In the genomic region with DNA sequence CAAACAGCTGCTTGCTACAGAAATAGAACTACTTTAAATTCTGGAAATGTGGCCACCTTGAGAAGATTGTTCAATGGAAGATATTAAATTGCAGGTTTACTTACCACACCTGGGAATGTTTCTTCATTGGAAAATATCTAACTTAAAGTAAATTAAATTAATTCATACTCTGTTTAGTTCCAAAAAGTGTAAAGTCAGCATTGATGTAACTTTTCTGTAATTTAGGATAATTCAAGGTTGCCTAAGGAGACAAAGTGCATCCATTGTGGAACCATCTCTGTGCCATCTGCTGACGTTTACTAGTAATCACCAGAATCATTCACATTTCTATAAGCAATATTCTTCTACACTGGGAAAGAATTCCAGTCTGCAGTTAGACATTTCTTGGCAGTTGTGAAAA, we compare ENCODE assay signal across 7 cellular contexts. TPM values are rescaled to one million over a fixed set of nuclear protein-coding genes. Genes with fewer than 3 reads are reported as not detected.
"Had no signal": no experiment of that assay in that cellular context is flagged by ENCODE, and none has a peak within 500 bp of the region (broad histone marks: within the 10 kb centered on the region; RNA-seq: fewer than 3 reads in every experiment).

No MANE protein-coding gene starts in this region.

- FAIRE-seq: G401.6, GM12878, GM12891, GM12892, GM18507, GM19239 had no signal

- H3K4me3 ChIP-seq: GM12878 had no signal

- ATAC-seq: GM12878 had no signal

- DNase-seq: GDM1 had no signal

RNA-seq across cellular contexts. Expression of a gene that starts 53.0 kb away (rescaled TPM):
- total RNA-seq: GM12878 had no signal
- polyA plus RNA-seq: GM12878 had no signal
